In the genomic region with DNA sequence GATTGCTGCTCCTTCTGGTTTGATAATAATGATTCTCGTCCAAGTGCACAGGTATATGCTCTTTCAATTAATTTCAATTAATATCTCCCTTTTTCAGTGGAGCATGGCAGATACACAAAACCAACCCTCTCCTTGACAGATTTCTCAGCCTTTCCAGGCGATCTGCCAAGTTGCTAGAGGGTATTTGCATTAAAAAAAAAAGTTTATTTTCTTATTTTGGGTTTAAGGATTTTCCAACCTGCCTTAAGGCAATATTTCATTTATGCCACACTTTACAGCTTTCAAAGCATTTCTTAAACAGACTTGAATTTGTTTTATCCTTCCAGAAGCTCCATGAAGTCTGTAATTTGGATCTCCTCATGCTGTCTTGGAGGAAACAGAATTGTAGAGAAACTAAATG, we compare ENCODE assay signal across 8 cellular contexts. TPM values are rescaled to one million over a fixed set of nuclear protein-coding genes. Genes with fewer than 3 reads are reported as not detected.
DNase-seq lines count a peak whose midpoint lies in the region; ATAC-seq and TF ChIP-seq lines count a peak whose summit lies in the region.

No MANE protein-coding gene starts in this region.

- no peaks in the 10 kb centered on the region for H3K27me3 Mint-ChIP-seq in CD14-positive monocyte (ENCODE audit: low read depth in 3 of 3)

- H3K4me1 ChIP-seq in mammary epithelial cell (ENCODE audit: insufficient read depth, low read length), result peaks cover 55% of the 10 kb centered on the region
- H3K4me1 ChIP-seq in mucosa of stomach (ENCODE audit: control insufficient read depth, insufficient read depth, low read length), result peaks cover 59% of the 10 kb centered on the region

- in situ Hi-C loops in mammary epithelial cell (cut with MboI; ENCODE audit: low sequenced_read_pairs in 2 of 2), result no loop called here

- H3K9me3 Mint-ChIP-seq in CD14-positive monocyte, result peaks cover 0 to 11% (median 6%) of the 10 kb centered on the region in 7 donors

- H3K9me3 ChIP-seq in KOPT-K1 (ENCODE audit: insufficient read depth, low read length, poor library complexity, severe bottlenecking) (no peaks in the 10 kb centered on the region), mammary epithelial cell (replicated peaks; ENCODE audit: insufficient read depth, low read length) (no peaks in the 10 kb centered on the region), mucosa of stomach (ENCODE audit: control insufficient read depth, low read length) (no peaks in the 10 kb centered on the region)

- ATAC-seq in HG03025 (IDR thresholded peaks at IDR 0.05; ENCODE audit: low FRiP score, unreplicated experiment) (no peak), GM19467 (IDR thresholded peaks at IDR 0.05; ENCODE audit: unreplicated experiment) (no peak)

- H3K4me1 Mint-ChIP-seq in CD14-positive monocyte, result peaks cover 64% of the 10 kb centered on the region

- H3K27me3 ChIP-seq in mammary epithelial cell (ENCODE audit: insufficient read depth, low read length) (no peaks in the 10 kb centered on the region), mucosa of stomach (ENCODE audit: control insufficient read depth, insufficient read depth, low read length) (no peaks in the 10 kb centered on the region)

- peak overlapping the region; percentile 97 to 99 (median 98) for H3K27ac Mint-ChIP-seq in CD14-positive monocyte

- peak overlapping the region; percentile 94 for H3K27ac ChIP-seq in KOPT-K1 (ENCODE audit: low read depth, low read length, poor library complexity, severe bottlenecking)
- peak overlapping the region; percentile 93 for H3K27ac ChIP-seq in mammary epithelial cell (ENCODE audit: insufficient read depth, low read depth, low read length)

- dilution Hi-C loops in mammary epithelial cell (cut with HindIII; ENCODE audit: low sequenced_read_pairs), result loop anchor here (5.0 kb wide), 1 partner anchor 54 kb away; a partner anchor contains a TSS

- intact Hi-C loops in CD14-positive monocyte (cut with micrococcal nuclease), result no loop called here
- intact Hi-C loops in mammary epithelial cell (cut with micrococcal nuclease), result no loop called here

- H3K9ac ChIP-seq in mammary epithelial cell (ENCODE audit: insufficient read depth, low read length) (no peak overlapping the region), mucosa of stomach (ENCODE audit: low read length) (peak overlapping the region; percentile 11)

- H3K36me3 ChIP-seq in KOPT-K1 (ENCODE audit: insufficient read depth, low read length) (peaks cover 43% of the 10 kb centered on the region), mammary epithelial cell (ENCODE audit: insufficient read depth, low read length) (no peaks in the 10 kb centered on the region), mucosa of stomach (ENCODE audit: control insufficient read depth, insufficient read depth, low read length) (no peaks in the 10 kb centered on the region)

- no peak overlapping the region for H2AFZ ChIP-seq in mammary epithelial cell (ENCODE audit: low read depth, low read length)

- H3K79me2 ChIP-seq in mammary epithelial cell (ENCODE audit: insufficient read depth, low read length), result peaks cover 24% of the 10 kb centered on the region

- CTCF ChIA-PET in mammary epithelial cell (lab: Charles Lee; ENCODE audit: low non-redundant PET), result no interaction called here

- no peaks in the 10 kb centered on the region for H4K20me1 ChIP-seq in mammary epithelial cell (ENCODE audit: insufficient read depth, low read length)

- peak overlapping the region in 1 of 3 experiments; percentile 53 for H3K4me3 ChIP-seq in mammary epithelial cell (replicated peaks in 1 of 3; ENCODE audit: insufficient read depth in 1 of 3, low read depth in 2 of 3, low read length in 3 of 3)
- no peak overlapping the region for H3K4me3 ChIP-seq in mucosa of stomach (ENCODE audit: low read length)

- DNase-seq in CD14-positive monocyte (ENCODE audit: low spot score) (no peak), mammary epithelial cell (no peak), HCEC 1CT (no peak)
- DNase-seq in activated effector memory CD4-positive, alpha-beta T cell treated with Interleukin-2 at 50 U/mL for 16 hours, result no peak

- H3K4me2 ChIP-seq in mammary epithelial cell (ENCODE audit: insufficient read depth, low read depth, low read length), result peak overlapping the region; percentile 88

- BruUV-seq in mammary epithelial cell (replicated peaks; lab: Mats Ljungman, UMichigan), result no TSS peak

- peak overlapping the region; percentile 92 to 96 for H3K4me3 Mint-ChIP-seq in CD14-positive monocyte

- WGBS in mammary epithelial cell (ENCODE audit: low coverage, missing lambda C conversion rate), result 19% methylated on average over 2 of the region's 2 CpGs

- H3K36me3 Mint-ChIP-seq in CD14-positive monocyte, result peaks cover 28 to 40% of the 10 kb centered on the region in 2 donors

- TF ChIP-seq CTCF in CD14-positive monocyte (IDR thresholded peaks at IDR 0.05), result no peak
- no peak for TF ChIP-seq CTCF in mammary epithelial cell (conservative IDR thresholded peaks at IDR 0.05 in 1 of 2, IDR thresholded peaks at IDR 0.05 in 1 of 2; ENCODE audit: extremely low read depth in 1 of 2, insufficient read depth in 1 of 2, low read depth in 1 of 2, low read length in 2 of 2)

RNA-seq across cellular contexts. Expression of a gene that starts 2.1 kb away (rescaled TPM):
- polyA plus RNA-seq in CD14-positive monocyte (10 to 100 TPM; 54.9 to 66.0 TPM), mammary epithelial cell (17.9 TPM)
- total RNA-seq in mammary epithelial cell, result 10 to 100 TPM; 38.0 to 41.1 TPM
- 33.6 TPM for polyA minus RNA-seq in mammary epithelial cell

RNA-seq across cellular contexts. Expression of a gene that starts 55.5 kb away (rescaled TPM):
- 10 to 100 TPM in 1 of 2 donors, 1 to 10 TPM in 1; 7.9 to 10.1 TPM for polyA plus RNA-seq in CD14-positive monocyte
- total RNA-seq in mammary epithelial cell, result 10 to 100 TPM in 1 of 2 donors, 1 to 10 TPM in 1; 4.8 to 10.9 TPM
- polyA plus RNA-seq in mammary epithelial cell, result 3.1 TPM
- polyA minus RNA-seq in mammary epithelial cell, result 1.4 TPM
